Comparison of ENCODE assay signal across 1 cellular context in genomic region chr1:94537254-94537653, GRCh38.
TF ChIP-seq lines count a peak whose summit lies in the region.

No MANE protein-coding gene starts in this region.

TF ChIP-seq in SK-N-SH, 30 proteins besides CTCF, POLR2A, EP300 and RAD21:
- no peak for TF ChIP-seq EZH2phosphoT487 (IDR thresholded peaks at IDR 0.05; ENCODE audit: borderline replicate concordance, low read depth)
- TF ChIP-seq ZBTB33 (IDR thresholded peaks at IDR 0.05; ENCODE audit: borderline replicate concordance, low read depth): no peak
- TF ChIP-seq NFIC (IDR thresholded peaks at IDR 0.05; ENCODE audit: borderline replicate concordance): no peak
- no peak for TF ChIP-seq GABPA (IDR thresholded peaks at IDR 0.05; ENCODE audit: low read depth)
- no peak for TF ChIP-seq REST (IDR thresholded peaks at IDR 0.05; ENCODE audit: low read depth, low read length)
- TF ChIP-seq TAF1 (IDR thresholded peaks at IDR 0.05; ENCODE audit: borderline replicate concordance, low read depth, low read length): no peak
- TF ChIP-seq RXRA (IDR thresholded peaks at IDR 0.05; ENCODE audit: borderline replicate concordance, low read depth): no peak
- TF ChIP-seq TCF12 (IDR thresholded peaks at IDR 0.05): no peak
- no peak for TF ChIP-seq FOXJ3 (CRISPR knock-in tag; IDR thresholded peaks at IDR 0.05)
- TF ChIP-seq ELF1 (IDR thresholded peaks at IDR 0.05): no peak
- no peak for TF ChIP-seq USF2 (IDR thresholded peaks at IDR 0.05; ENCODE audit: borderline replicate concordance, low read depth, low read length)
- no peak for TF ChIP-seq IRF3 (IDR thresholded peaks at IDR 0.05; ENCODE audit: low read depth, low read length)
- no peak for TF ChIP-seq RFX5 (IDR thresholded peaks at IDR 0.05; ENCODE audit: low read length)
- TF ChIP-seq CHD2 (IDR thresholded peaks at IDR 0.05; ENCODE audit: low read length, partially characterized antibody): no peak
- TF ChIP-seq USF1 (IDR thresholded peaks at IDR 0.05; ENCODE audit: borderline replicate concordance, low read depth): no peak
